ENCODE assay signal across 1 cellular context in genomic region chr1:26961826-26962225, GRCh38.
TF ChIP-seq lines count a peak whose summit lies in the region.

No MANE protein-coding gene starts in this region.

TF ChIP-seq in HepG2, 621 proteins besides CTCF, POLR2A, EP300 and RAD21 (continued from another document and continues in another):
- TF ChIP-seq HBP1 (CRISPR knock-in tag; IDR thresholded peaks at IDR 0.05; ENCODE audit: low read depth): no peak
- no peak for TF ChIP-seq YY1 (IDR thresholded peaks at IDR 0.05; ENCODE audit: insufficient read depth, insufficient replicate concordance, low read depth, low read length)
- no peak for TF ChIP-seq PRMT3 (CRISPR knock-in tag; IDR thresholded peaks at IDR 0.05; ENCODE audit: borderline replicate concordance, low read depth)
- TF ChIP-seq ZNF570 (CRISPR knock-in tag; IDR thresholded peaks at IDR 0.05; ENCODE audit: borderline replicate concordance): no peak
- no peak for TF ChIP-seq SATB2 (CRISPR knock-in tag; IDR thresholded peaks at IDR 0.05)
- no peak for TF ChIP-seq ZFP36L1 (CRISPR knock-in tag; IDR thresholded peaks at IDR 0.05)
- no peak for TF ChIP-seq NFAT5 (CRISPR knock-in tag; IDR thresholded peaks at IDR 0.05)
- no peak for TF ChIP-seq MATR3 (CRISPR knock-in tag; IDR thresholded peaks at IDR 0.05)
- no peak for TF ChIP-seq TBX3 (IDR thresholded peaks at IDR 0.05; ENCODE audit: borderline replicate concordance)
- no peak for TF ChIP-seq BATF2 (CRISPR knock-in tag; IDR thresholded peaks at IDR 0.05)
- no peak for TF ChIP-seq ZNF660 (CRISPR knock-in tag; IDR thresholded peaks at IDR 0.05; ENCODE audit: borderline replicate concordance, low read depth)
- TF ChIP-seq ZNF737 (CRISPR knock-in tag; IDR thresholded peaks at IDR 0.05; ENCODE audit: borderline replicate concordance): no peak
- TF ChIP-seq ZNF646 (CRISPR knock-in tag; IDR thresholded peaks at IDR 0.05): no peak
- no peak for TF ChIP-seq RARG (CRISPR knock-in tag; IDR thresholded peaks at IDR 0.05; ENCODE audit: low read depth)
- TF ChIP-seq ZSCAN21 (CRISPR knock-in tag; IDR thresholded peaks at IDR 0.05; ENCODE audit: borderline replicate concordance): no peak
- TF ChIP-seq TP53 (CRISPR knock-in tag; conservative IDR thresholded peaks at IDR 0.05): no peak
- no peak for TF ChIP-seq CENPT (CRISPR knock-in tag; IDR thresholded peaks at IDR 0.05; ENCODE audit: low read depth)
- no peak for TF ChIP-seq CREBL2 (CRISPR knock-in tag; IDR thresholded peaks at IDR 0.05; ENCODE audit: borderline replicate concordance)
- TF ChIP-seq KDM2A (CRISPR knock-in tag; IDR thresholded peaks at IDR 0.05; ENCODE audit: borderline replicate concordance, low read depth): no peak
- peak; percentile 46; the same call in 1 of the 2 replicates for TF ChIP-seq ZBTB37 (CRISPR knock-in tag; IDR thresholded peaks at IDR 0.05)
- TF ChIP-seq RAD51 (IDR thresholded peaks at IDR 0.05; ENCODE audit: borderline replicate concordance): no peak
- TF ChIP-seq ZBTB33 (CRISPR knock-in tag; IDR thresholded peaks at IDR 0.05): no peak
- no peak for TF ChIP-seq ZNF558 (CRISPR knock-in tag; IDR thresholded peaks at IDR 0.05; ENCODE audit: borderline replicate concordance)
- no peak for TF ChIP-seq HIVEP1 (CRISPR knock-in tag; IDR thresholded peaks at IDR 0.05)
- TF ChIP-seq SMARCC2 (IDR thresholded peaks at IDR 0.05): no peak
- TF ChIP-seq ZBTB43 (CRISPR knock-in tag; conservative IDR thresholded peaks at IDR 0.05): peak; percentile 65; the same call in 1 of the 2 replicates
- TF ChIP-seq NFKB2 (CRISPR knock-in tag; IDR thresholded peaks at IDR 0.05; ENCODE audit: borderline replicate concordance): no peak
- no peak for TF ChIP-seq ZNF343 (CRISPR knock-in tag; IDR thresholded peaks at IDR 0.05)
- TF ChIP-seq ZNF678 (CRISPR knock-in tag; IDR thresholded peaks at IDR 0.05): no peak
- no peak for TF ChIP-seq ZNF761 (CRISPR knock-in tag; conservative IDR thresholded peaks at IDR 0.05)
- peak; percentile 75; the same call in 1 of the 2 replicates for TF ChIP-seq JUNB (CRISPR knock-in tag; IDR thresholded peaks at IDR 0.05; ENCODE audit: borderline replicate concordance)
- TF ChIP-seq TEF (CRISPR knock-in tag; IDR thresholded peaks at IDR 0.05): no peak
- no peak for TF ChIP-seq ARNT (IDR thresholded peaks at IDR 0.05)
- no peak for TF ChIP-seq PAWR (CRISPR knock-in tag; IDR thresholded peaks at IDR 0.05; ENCODE audit: borderline replicate concordance)
- no peak for TF ChIP-seq ZNF383 (CRISPR knock-in tag; IDR thresholded peaks at IDR 0.05; ENCODE audit: borderline replicate concordance)
- TF ChIP-seq STAG1 (CRISPR knock-in tag; IDR thresholded peaks at IDR 0.05): 0 out of 2 replicates have a peak, but pooled peaks have one; percentile 21
- no peak for TF ChIP-seq ZNF512B (CRISPR knock-in tag; IDR thresholded peaks at IDR 0.05; ENCODE audit: borderline replicate concordance)
